ENCODE assay signal across 22 cellular contexts in the genomic region with DNA sequence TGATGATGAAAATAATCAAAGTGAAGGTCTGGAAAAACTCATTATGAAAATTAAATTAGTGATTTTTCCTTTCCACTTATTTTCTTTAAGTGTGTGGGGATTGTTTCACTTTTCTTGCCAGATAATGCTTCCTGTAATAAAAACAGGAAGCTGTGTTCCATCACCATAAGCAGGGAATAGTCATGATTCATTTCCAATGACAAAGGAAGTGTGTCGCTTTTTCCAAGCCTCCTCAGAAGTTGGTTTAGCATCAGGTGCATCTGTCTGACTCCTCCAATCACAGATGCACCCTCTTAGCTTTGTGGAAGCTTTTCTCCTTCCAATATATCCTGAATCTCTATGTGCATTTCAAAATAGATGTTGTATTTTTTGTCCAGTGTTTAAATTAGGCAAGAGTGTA.
A peak's percentile ranks its signal among the peaks of the same experiment; 100 is the strongest.
DNase-seq lines count a peak whose midpoint lies in the region; TF ChIP-seq lines count a peak whose summit lies in the region.
"Had no signal": no experiment of that assay in that cellular context is flagged by ENCODE, and none has a peak within 500 bp of the region (broad histone marks: within the 10 kb centered on the region; RNA-seq: fewer than 3 reads in every experiment).

No MANE protein-coding gene starts in this region.

- no peaks in the 10 kb centered on the region for H3K36me3 Mint-ChIP-seq in nephron progenitor cell (ENCODE audit: low read depth)
- H3K36me3 Mint-ChIP-seq in activated CD4-positive, alpha-beta memory T cell treated with anti-CD3 and anti-CD28 coated beads for 36 hours = no peaks in the 10 kb centered on the region

- H3K27me3 ChIP-seq in BLaER1 treated with 17β-estradiol and CSF1 and Interleukin-3, amounts not matched to agents 10 nM and 100 nM = no peaks in the 10 kb centered on the region
- no peaks in the 10 kb centered on the region for H3K27me3 ChIP-seq in MG63
- H3K27me3 ChIP-seq: BE2C, Peyer's patch had no signal

- no peaks in the 10 kb centered on the region for H3K27me3 Mint-ChIP-seq in nephron progenitor cell (ENCODE audit: low read depth, poor library complexity)
- H3K27me3 Mint-ChIP-seq in activated CD4-positive, alpha-beta memory T cell treated with anti-CD3 and anti-CD28 coated beads for 36 hours = no peaks in the 10 kb centered on the region

- peaks cover 13 to 36% (median 24%) of the 10 kb centered on the region in 11 experiments; a peak in 19 of 22 replicates for H3K9me3 ChIP-seq in BLaER1 treated with 17β-estradiol and CSF1 and Interleukin-3, amounts not matched to agents 10 nM and 100 nM (replicated peaks in 1 of 11)
- peaks cover 4% of the 10 kb centered on the region; the same call in 1 of the 2 replicates for H3K9me3 ChIP-seq in MG63
- H3K9me3 ChIP-seq: BE2C, Peyer's patch had no signal

- no peaks in the 10 kb centered on the region for H3K36me3 ChIP-seq in BLaER1 treated with 17β-estradiol and CSF1 and Interleukin-3, amounts not matched to agents 10 nM and 100 nM
- no peaks in the 10 kb centered on the region for H3K36me3 ChIP-seq in MG63
- H3K36me3 ChIP-seq: BE2C, Peyer's patch had no signal

- POLR2A ChIA-PET in activated CD4-positive, alpha-beta memory T cell treated with anti-CD3 and anti-CD28 coated beads for 36 hours (lab: Charles Lee) = no interaction called here

- H3K4me3 ChIP-seq in BLaER1 treated with 17β-estradiol and CSF1 and Interleukin-3, amounts not matched to agents 10 nM and 100 nM = no peak overlapping the region
- H3K4me3 ChIP-seq in MG63 = no peak overlapping the region
- H3K4me3 ChIP-seq: GM23248, Peyer's patch, SK-N-MC had no signal

- H3K4me2 ChIP-seq in BLaER1 treated with 17β-estradiol and CSF1 and Interleukin-3, amounts not matched to agents 10 nM and 100 nM = peak overlapping the region in 6 of 11 experiments; percentile 12 to 72 (median 36); a peak in 10 of 22 replicates

- no peaks in the 10 kb centered on the region for H3K4me1 Mint-ChIP-seq in nephron progenitor cell
- no peaks in the 10 kb centered on the region for H3K4me1 Mint-ChIP-seq in activated CD4-positive, alpha-beta memory T cell treated with anti-CD3 and anti-CD28 coated beads for 36 hours (ENCODE audit: low read depth)

- DNase-seq in MG63 (peak; percentile 3), dermis microvascular lymphatic vessel endothelial cell (ENCODE audit: low read depth in 2 of 2) (peak; percentile 18 to 38), pulmonary artery endothelial cell (ENCODE audit: low read depth, low spot score) (peak; percentile 29), nephron progenitor cell (no peak), medulla oblongata (ENCODE audit: extremely low spot score) (no peak)
- DNase-seq in activated CD4-positive, alpha-beta memory T cell treated with anti-CD3 and anti-CD28 coated beads for 36 hours = no peak
- DNase-seq: ACHN, BE2C, DMS153, GM23248, H7, KBM-7, NCI-H1092, NCI-H1417 treated with DMSO at 0.1 percent for 48 hours, NCI-H1694 treated with DMSO at 0.1 percent for 48 hours, NCI-H2081, NCI-H510A, NCI-H69, Peyer's patch, SIG-M5 had no signal

- CTCF ChIA-PET in activated CD4-positive, alpha-beta memory T cell treated with anti-CD3 and anti-CD28 coated beads for 36 hours (lab: Charles Lee) = no interaction called here

- H4K20me1 ChIP-seq in BLaER1 treated with 17β-estradiol and CSF1 and Interleukin-3, amounts not matched to agents 10 nM and 100 nM = no peaks in the 10 kb centered on the region

- no peak overlapping the region for H3K4me3 Mint-ChIP-seq in nephron progenitor cell
- no peak overlapping the region for H3K4me3 Mint-ChIP-seq in activated CD4-positive, alpha-beta memory T cell treated with anti-CD3 and anti-CD28 coated beads for 36 hours

- H3K4me1 ChIP-seq in BLaER1 treated with 17β-estradiol and CSF1 and Interleukin-3, amounts not matched to agents 10 nM and 100 nM = peaks cover 0 to 38% (median 7%) of the 10 kb centered on the region in 10 experiments; a peak in 10 of 20 replicates
- H3K4me1 ChIP-seq: BE2C, Peyer's patch had no signal

- no peak overlapping the region for H3K9ac ChIP-seq in BLaER1 treated with 17β-estradiol and CSF1 and Interleukin-3, amounts not matched to agents 10 nM and 100 nM
- H3K9ac ChIP-seq: GM23248 had no signal

- TF ChIP-seq CTCF in nephron progenitor cell (IDR thresholded peaks at IDR 0.05) = no peak

- no peak overlapping the region for H3K27ac Mint-ChIP-seq in nephron progenitor cell
- H3K27ac Mint-ChIP-seq in activated CD4-positive, alpha-beta memory T cell treated with anti-CD3 and anti-CD28 coated beads for 36 hours = no peak overlapping the region

- H3K27ac ChIP-seq in BLaER1 treated with 17β-estradiol and CSF1 and Interleukin-3, amounts not matched to agents 10 nM and 100 nM = peak overlapping the region in 1 of 11 experiments; percentile 6; a peak in 2 of 22 replicates
- H3K27ac ChIP-seq: GM23248, Peyer's patch, SK-N-MC had no signal

- peaks cover 10% of the 10 kb centered on the region for H3K9me3 Mint-ChIP-seq in nephron progenitor cell
- peaks cover 15% of the 10 kb centered on the region for H3K9me3 Mint-ChIP-seq in activated CD4-positive, alpha-beta memory T cell treated with anti-CD3 and anti-CD28 coated beads for 36 hours

- intact Hi-C loops in activated CD4-positive, alpha-beta memory T cell treated with anti-CD3 and anti-CD28 coated beads for 36 hours (cut with micrococcal nuclease) = no loop called here

Comparison
In these comparisons a context has a peak if more than half of its experiments do, and no peak if none do; other contexts are left out.
1. DNase-seq: peak in MG63 (single experiment), dermis microvascular lymphatic vessel endothelial cell (2 of 2) and pulmonary artery endothelial cell (single experiment); none in nephron progenitor cell (single experiment), medulla oblongata (single experiment) and activated CD4-positive, alpha-beta memory T cell treated with anti-CD3 and anti-CD28 coated beads for 36 hours (single experiment).